1 cellular context compared by ENCODE assay signal in genomic region chr9:35730486-35730854, GRCh38.
TF ChIP-seq lines count a peak whose summit lies in the region.

No MANE protein-coding gene starts in this region.

TF ChIP-seq in K562, 482 proteins besides CTCF, POLR2A, EP300 and RAD21 (continues in another document):
- no peak for TF ChIP-seq FOXM1 (IDR thresholded peaks at IDR 0.05; ENCODE audit: low read depth)
- no peak for TF ChIP-seq FOXM1 (CRISPR knock-in tag; IDR thresholded peaks at IDR 0.05; ENCODE audit: low read depth)
- peak; percentile 9 for TF ChIP-seq KDM5B (IDR thresholded peaks at IDR 0.05; ENCODE audit: insufficient replicate concordance, low read depth, low read length)
- TF ChIP-seq FOXO4 (CRISPR knock-in tag; IDR thresholded peaks at IDR 0.05): no peak
- TF ChIP-seq CGGBP1 (CRISPR knock-in tag; IDR thresholded peaks at IDR 0.05): no peak
- TF ChIP-seq CUX1 (CRISPR knock-in tag; IDR thresholded peaks at IDR 0.05): no peak
- 0 out of 4 replicates have a peak, but pooled peaks of 1 of the 2 experiments have one; percentile 15 for TF ChIP-seq HDAC1 (IDR thresholded peaks at IDR 0.05)
- TF ChIP-seq NR2C2 (CRISPR knock-in tag; IDR thresholded peaks at IDR 0.05): no peak
- TF ChIP-seq NR2C2 (tag; IDR thresholded peaks at IDR 0.05): no peak
- no peak for TF ChIP-seq WHSC1 (IDR thresholded peaks at IDR 0.05; ENCODE audit: low read length)
- TF ChIP-seq HMGN3 (IDR thresholded peaks at IDR 0.05; ENCODE audit: borderline replicate concordance, extremely low read depth, insufficient read length, low read depth, low read length): no peak
- TF ChIP-seq MEF2A (IDR thresholded peaks at IDR 0.05; ENCODE audit: control insufficient read depth, low read depth, low read length): no peak
- TF ChIP-seq NFRKB (IDR thresholded peaks at IDR 0.05; ENCODE audit: low read depth): peak; percentile 61; the same call in 1 of the 2 replicates
- peak; percentile 47; the same call in 1 of the 2 replicates for TF ChIP-seq ZNF316 (IDR thresholded peaks at IDR 0.05)
- no peak for TF ChIP-seq KAT2B (IDR thresholded peaks at IDR 0.05; ENCODE audit: low read depth, low read length)
- TF ChIP-seq ZNF143 (CRISPR knock-in tag; IDR thresholded peaks at IDR 0.05): no peak
- no peak for TF ChIP-seq ZNF696 (CRISPR knock-in tag; conservative IDR thresholded peaks at IDR 0.05)
- TF ChIP-seq SFPQ (IDR thresholded peaks at IDR 0.05; ENCODE audit: low read depth, low read length): no peak
- TF ChIP-seq DNMT1 (IDR thresholded peaks at IDR 0.05): no peak
- 0 out of 2 replicates have a peak, but pooled peaks have one; percentile 12 for TF ChIP-seq NFIC (IDR thresholded peaks at IDR 0.05)
- no peak for TF ChIP-seq NCOA1 (IDR thresholded peaks at IDR 0.05; ENCODE audit: low read depth)
- no peak for TF ChIP-seq REST (CRISPR knock-in tag; IDR thresholded peaks at IDR 0.05; ENCODE audit: low read depth)
- TF ChIP-seq ZNF24 (IDR thresholded peaks at IDR 0.05): 0 out of 2 replicates have a peak, but pooled peaks have one; percentile 22
- TF ChIP-seq PYGO2 (tag; IDR thresholded peaks at IDR 0.05): no peak
- TF ChIP-seq LEF1 (IDR thresholded peaks at IDR 0.05): 0 out of 2 replicates have a peak, but pooled peaks have one; percentile 4
- TF ChIP-seq MTF1 (CRISPR knock-in tag; IDR thresholded peaks at IDR 0.05; ENCODE audit: borderline replicate concordance): no peak
- no peak for TF ChIP-seq FOXK1 (CRISPR knock-in tag; IDR thresholded peaks at IDR 0.05; ENCODE audit: borderline replicate concordance)
- TF ChIP-seq ZNF280B (CRISPR knock-in tag; IDR thresholded peaks at IDR 0.05): no peak
- peak; percentile 49 for TF ChIP-seq POLR2B (IDR thresholded peaks at IDR 0.05; ENCODE audit: low read depth, partially characterized antibody)
- peak; percentile 55; the same call in 1 of the 2 replicates for TF ChIP-seq NKRF (IDR thresholded peaks at IDR 0.05; ENCODE audit: borderline replicate concordance)
- TF ChIP-seq HLTF (IDR thresholded peaks at IDR 0.05): peak; percentile 70; the same call in 1 of the 2 replicates
- TF ChIP-seq CEBPZ (IDR thresholded peaks at IDR 0.05; ENCODE audit: borderline replicate concordance, low read depth, low read length): no peak
- TF ChIP-seq ZNF175 (CRISPR knock-in tag; IDR thresholded peaks at IDR 0.05; ENCODE audit: low read depth): no peak
- TF ChIP-seq ZNF586 (CRISPR knock-in tag; conservative IDR thresholded peaks at IDR 0.05): no peak
- no peak for TF ChIP-seq KLF1 (tag; IDR thresholded peaks at IDR 0.05)
- TF ChIP-seq YBX1 (IDR thresholded peaks at IDR 0.05): 0 out of 2 replicates have a peak, but pooled peaks have one; percentile 51
- no peak for TF ChIP-seq ZBTB43 (CRISPR knock-in tag; IDR thresholded peaks at IDR 0.05)
- TF ChIP-seq SUPT5H (IDR thresholded peaks at IDR 0.05): peak; percentile 66
